Comparison of ENCODE assay signal across 21 cellular contexts in genomic region chr3:47732143-47732542, GRCh38. TPM values are rescaled to one million over a fixed set of nuclear protein-coding genes. Genes with fewer than 3 reads are reported as not detected.
DNase-seq lines count a peak whose midpoint lies in the region; ATAC-seq and TF ChIP-seq lines count a peak whose summit lies in the region.
"Had no signal": no experiment of that assay in that cellular context is flagged by ENCODE, and none has a peak within 500 bp of the region (broad histone marks: within the 10 kb centered on the region; RNA-seq: fewer than 3 reads in every experiment).

No MANE protein-coding gene starts in this region.

- no peaks in the 10 kb centered on the region for H3K9me2 ChIP-seq in MM.1S (replicated peaks; ENCODE audit: insufficient read depth, low read length)

- H3K27ac ChIP-seq in MM.1S (ENCODE audit: low read length) (peak overlapping the region; percentile 12; the same call in 1 of the 2 replicates), endodermal cell (ENCODE audit: low read depth, low read length) (no peak overlapping the region)
- H3K27ac ChIP-seq: ascending aorta, GM23248, SJCRH30, thoracic aorta, uterus had no signal

- H3K9ac ChIP-seq in MM.1S (ENCODE audit: low read length), result no peak overlapping the region
- no peak overlapping the region for H3K9ac ChIP-seq in endodermal cell (ENCODE audit: extremely low read depth, low read length, poor library complexity, severe bottlenecking)
- H3K9ac ChIP-seq: GM23248 had no signal

- H3K9me3 ChIP-seq in MM.1S (replicated peaks; ENCODE audit: insufficient read depth, low read length), result no peaks in the 10 kb centered on the region
- H3K9me3 ChIP-seq in endodermal cell (ENCODE audit: control insufficient read depth, low read length), result peaks cover 16% of the 10 kb centered on the region
- H3K9me3 ChIP-seq: ascending aorta, SJCRH30, thoracic aorta, uterus had no signal

- H3K4me3 ChIP-seq in MM.1S (ENCODE audit: low read length) (no peak overlapping the region), endodermal cell (ENCODE audit: low read length) (peak overlapping the region; percentile 49)
- H3K4me3 ChIP-seq: ascending aorta, GM23248, lung, SJCRH30, thoracic aorta, uterus had no signal

- peaks cover 5% of the 10 kb centered on the region for H3K4me1 Mint-ChIP-seq in stimulated activated naive CD8-positive, alpha-beta T cell treated with anti-CD3 and anti-CD28 coated beads, Interleukin-15, Interleukin-2, amounts not matched to agents 100 ng/mL and 50 ng/mL, for 24 hours (ENCODE audit: low read depth)
- H3K4me1 Mint-ChIP-seq in endodermal cell, result peaks cover 7% of the 10 kb centered on the region
- H3K4me1 Mint-ChIP-seq: T-cell had no signal

- H4K20me1 ChIP-seq in MM.1S (ENCODE audit: insufficient read depth, low read length), result peaks cover 12% of the 10 kb centered on the region; the same call in 1 of the 2 replicates

- peak overlapping the region; percentile 22; the same call in 1 of the 2 replicates for H3K4me2 ChIP-seq in MM.1S (ENCODE audit: low read depth, low read length)

- no peak for TF ChIP-seq CTCF in MM.1S (IDR thresholded peaks at IDR 0.05; ENCODE audit: low read length)
- no peak for TF ChIP-seq CTCF in endodermal cell (conservative IDR thresholded peaks at IDR 0.05)

- H3K4me1 ChIP-seq in MM.1S (ENCODE audit: low read length) (peaks cover 14% of the 10 kb centered on the region), endodermal cell (ENCODE audit: control insufficient read depth, insufficient read depth, low read length) (no peaks in the 10 kb centered on the region)
- H3K4me1 ChIP-seq: ascending aorta, SJCRH30, uterus had no signal

- H3K4me3 Mint-ChIP-seq in stimulated activated naive CD8-positive, alpha-beta T cell treated with anti-CD3 and anti-CD28 coated beads, Interleukin-15, Interleukin-2, amounts not matched to agents 100 ng/mL and 50 ng/mL, for 24 hours, result no peak overlapping the region
- H3K4me3 Mint-ChIP-seq in endodermal cell, result no peak overlapping the region
- H3K4me3 Mint-ChIP-seq: activated naive CD8-positive, alpha-beta T cell; T-cell had no signal

- H3K27me3 ChIP-seq in MM.1S (replicated peaks; ENCODE audit: insufficient read depth, low read length), result no peaks in the 10 kb centered on the region
- no peaks in the 10 kb centered on the region for H3K27me3 ChIP-seq in endodermal cell (ENCODE audit: control insufficient read depth, insufficient read depth, low read length, poor library complexity, severe bottlenecking)
- H3K27me3 ChIP-seq: ascending aorta, SJCRH30, uterus had no signal

- ATAC-seq in stimulated activated naive CD8-positive, alpha-beta T cell treated with anti-CD3 and anti-CD28 coated beads, Interleukin-15, Interleukin-2, amounts not matched to agents 100 U/mL and 50 U/mL, for 24 hours, result no peak
- no peak for ATAC-seq in HG03139 (IDR thresholded peaks at IDR 0.05; ENCODE audit: unreplicated experiment)
- ATAC-seq: T-cell had no signal

- H3K9me3 Mint-ChIP-seq in stimulated activated naive CD8-positive, alpha-beta T cell treated with anti-CD3 and anti-CD28 coated beads, Interleukin-15, Interleukin-2, amounts not matched to agents 100 ng/mL and 50 ng/mL, for 24 hours, result no peaks in the 10 kb centered on the region
- H3K9me3 Mint-ChIP-seq in endodermal cell, result no peaks in the 10 kb centered on the region
- H3K9me3 Mint-ChIP-seq: T-cell had no signal

- peaks cover 8% of the 10 kb centered on the region for H3F3A ChIP-seq in MM.1S (ENCODE audit: insufficient read depth, low read length)

- peak overlapping the region; percentile 59 for H3K27ac Mint-ChIP-seq in stimulated activated naive CD8-positive, alpha-beta T cell treated with anti-CD3 and anti-CD28 coated beads, Interleukin-15, Interleukin-2, amounts not matched to agents 100 ng/mL and 50 ng/mL, for 24 hours
- H3K27ac Mint-ChIP-seq in endodermal cell, result peak overlapping the region; percentile 49
- H3K27ac Mint-ChIP-seq: activated naive CD8-positive, alpha-beta T cell; T-cell had no signal

- H3K79me2 ChIP-seq in MM.1S (ENCODE audit: low read length), result peaks cover 61% of the 10 kb centered on the region

- H3K27me3 Mint-ChIP-seq in stimulated activated naive CD8-positive, alpha-beta T cell treated with anti-CD3 and anti-CD28 coated beads, Interleukin-15, Interleukin-2, amounts not matched to agents 100 ng/mL and 50 ng/mL, for 24 hours, result no peaks in the 10 kb centered on the region
- H3K27me3 Mint-ChIP-seq in endodermal cell (ENCODE audit: insufficient read depth), result no peaks in the 10 kb centered on the region
- H3K27me3 Mint-ChIP-seq: activated naive CD8-positive, alpha-beta T cell; T-cell had no signal

- peaks cover 68% of the 10 kb centered on the region for H3K36me3 Mint-ChIP-seq in stimulated activated naive CD8-positive, alpha-beta T cell treated with anti-CD3 and anti-CD28 coated beads, Interleukin-15, Interleukin-2, amounts not matched to agents 100 ng/mL and 50 ng/mL, for 24 hours (ENCODE audit: low read depth)
- peaks cover 80% of the 10 kb centered on the region for H3K36me3 Mint-ChIP-seq in endodermal cell (ENCODE audit: low read depth)

- H2AFZ ChIP-seq in MM.1S (ENCODE audit: low read length), result no peak overlapping the region
- H2AFZ ChIP-seq: GM23248 had no signal

- WGBS in endodermal cell (ENCODE audit: insufficient coverage in 1 of 2, insufficient read length in 1 of 2), 2 experiments, result 84 to 100% methylated on average over 1 to 2 of the region's 2 CpGs

- H3K36me3 ChIP-seq in MM.1S (replicated peaks; ENCODE audit: insufficient read depth, low read length) (peaks cover 12% of the 10 kb centered on the region; the same call in 1 of the 2 replicates), endodermal cell (ENCODE audit: control insufficient read depth, insufficient read depth, low read length) (peaks cover 89% of the 10 kb centered on the region)
- H3K36me3 ChIP-seq: uterus had no signal

- no peak for DNase-seq in stimulated activated naive CD8-positive, alpha-beta T cell treated with anti-CD3 and anti-CD28 coated beads, Interleukin-15, Interleukin-2, amounts not matched to agents 100 U/mL and 50 U/mL, for 24 hours
- DNase-seq in MM.1S (no peak), endodermal cell (no peak), superior temporal gyrus (ENCODE audit: extremely low spot score) (no peak), NCI-H748 treated with DMSO at 0.1 percent for 48 hours (lab: John Stamatoyannopoulos, UW) (no peak)
- DNase-seq: activated CD4-positive, alpha-beta T cell treated with anti-CD3 and anti-CD28 coated beads for 1 hour; GM23248; head of caudate nucleus; NCI-H1436 treated with DMSO at 0.1 percent for 48 hours; occipital lobe; SJCRH30; small intestine; stimulated activated CD4-positive, alpha-beta T cell treated with anti-CD3 and anti-CD28 coated beads, Interleukin-2, amount 100 ng/mL, for 24 hours; T-cell; uterus had no signal

RNA-seq across cellular contexts. Expression of gene SMARCC1, which starts 49.5 kb away (rescaled TPM):
- total RNA-seq in endodermal cell, result 100 to 1,000 TPM; 200 to 231 TPM
- polyA plus RNA-seq in endodermal cell (2013, experiment 1 of 2), result 149 TPM
- polyA plus RNA-seq in endodermal cell (2013, experiment 2 of 2), result 144 TPM
